ENCODE assay signal across 1 cellular context in the genomic region with DNA sequence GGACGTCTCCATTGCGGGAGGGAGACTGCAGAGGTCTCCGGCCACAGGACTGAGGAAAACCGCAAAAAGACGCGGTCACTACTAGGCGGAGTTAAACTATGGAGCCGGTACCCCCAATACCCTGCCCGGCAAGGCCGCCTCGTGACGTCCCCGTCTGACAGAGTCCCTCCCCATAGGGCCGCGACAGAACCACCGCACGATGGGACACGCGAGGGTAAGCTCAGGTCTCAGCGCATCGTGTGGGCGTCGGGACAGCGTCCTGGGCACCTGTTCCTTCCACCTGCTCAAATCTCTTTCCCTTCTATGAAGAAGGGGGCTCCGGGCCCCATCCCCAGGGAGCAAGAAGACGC.
A peak's percentile ranks its signal among the peaks of the same experiment; 100 is the strongest.
TF ChIP-seq lines count a peak whose summit lies in the region.

No MANE protein-coding gene starts in this region.

TF ChIP-seq in K562, 482 proteins besides CTCF, POLR2A, EP300 and RAD21 (continued from another document and continues in another):
- TF ChIP-seq, protein P1, sequence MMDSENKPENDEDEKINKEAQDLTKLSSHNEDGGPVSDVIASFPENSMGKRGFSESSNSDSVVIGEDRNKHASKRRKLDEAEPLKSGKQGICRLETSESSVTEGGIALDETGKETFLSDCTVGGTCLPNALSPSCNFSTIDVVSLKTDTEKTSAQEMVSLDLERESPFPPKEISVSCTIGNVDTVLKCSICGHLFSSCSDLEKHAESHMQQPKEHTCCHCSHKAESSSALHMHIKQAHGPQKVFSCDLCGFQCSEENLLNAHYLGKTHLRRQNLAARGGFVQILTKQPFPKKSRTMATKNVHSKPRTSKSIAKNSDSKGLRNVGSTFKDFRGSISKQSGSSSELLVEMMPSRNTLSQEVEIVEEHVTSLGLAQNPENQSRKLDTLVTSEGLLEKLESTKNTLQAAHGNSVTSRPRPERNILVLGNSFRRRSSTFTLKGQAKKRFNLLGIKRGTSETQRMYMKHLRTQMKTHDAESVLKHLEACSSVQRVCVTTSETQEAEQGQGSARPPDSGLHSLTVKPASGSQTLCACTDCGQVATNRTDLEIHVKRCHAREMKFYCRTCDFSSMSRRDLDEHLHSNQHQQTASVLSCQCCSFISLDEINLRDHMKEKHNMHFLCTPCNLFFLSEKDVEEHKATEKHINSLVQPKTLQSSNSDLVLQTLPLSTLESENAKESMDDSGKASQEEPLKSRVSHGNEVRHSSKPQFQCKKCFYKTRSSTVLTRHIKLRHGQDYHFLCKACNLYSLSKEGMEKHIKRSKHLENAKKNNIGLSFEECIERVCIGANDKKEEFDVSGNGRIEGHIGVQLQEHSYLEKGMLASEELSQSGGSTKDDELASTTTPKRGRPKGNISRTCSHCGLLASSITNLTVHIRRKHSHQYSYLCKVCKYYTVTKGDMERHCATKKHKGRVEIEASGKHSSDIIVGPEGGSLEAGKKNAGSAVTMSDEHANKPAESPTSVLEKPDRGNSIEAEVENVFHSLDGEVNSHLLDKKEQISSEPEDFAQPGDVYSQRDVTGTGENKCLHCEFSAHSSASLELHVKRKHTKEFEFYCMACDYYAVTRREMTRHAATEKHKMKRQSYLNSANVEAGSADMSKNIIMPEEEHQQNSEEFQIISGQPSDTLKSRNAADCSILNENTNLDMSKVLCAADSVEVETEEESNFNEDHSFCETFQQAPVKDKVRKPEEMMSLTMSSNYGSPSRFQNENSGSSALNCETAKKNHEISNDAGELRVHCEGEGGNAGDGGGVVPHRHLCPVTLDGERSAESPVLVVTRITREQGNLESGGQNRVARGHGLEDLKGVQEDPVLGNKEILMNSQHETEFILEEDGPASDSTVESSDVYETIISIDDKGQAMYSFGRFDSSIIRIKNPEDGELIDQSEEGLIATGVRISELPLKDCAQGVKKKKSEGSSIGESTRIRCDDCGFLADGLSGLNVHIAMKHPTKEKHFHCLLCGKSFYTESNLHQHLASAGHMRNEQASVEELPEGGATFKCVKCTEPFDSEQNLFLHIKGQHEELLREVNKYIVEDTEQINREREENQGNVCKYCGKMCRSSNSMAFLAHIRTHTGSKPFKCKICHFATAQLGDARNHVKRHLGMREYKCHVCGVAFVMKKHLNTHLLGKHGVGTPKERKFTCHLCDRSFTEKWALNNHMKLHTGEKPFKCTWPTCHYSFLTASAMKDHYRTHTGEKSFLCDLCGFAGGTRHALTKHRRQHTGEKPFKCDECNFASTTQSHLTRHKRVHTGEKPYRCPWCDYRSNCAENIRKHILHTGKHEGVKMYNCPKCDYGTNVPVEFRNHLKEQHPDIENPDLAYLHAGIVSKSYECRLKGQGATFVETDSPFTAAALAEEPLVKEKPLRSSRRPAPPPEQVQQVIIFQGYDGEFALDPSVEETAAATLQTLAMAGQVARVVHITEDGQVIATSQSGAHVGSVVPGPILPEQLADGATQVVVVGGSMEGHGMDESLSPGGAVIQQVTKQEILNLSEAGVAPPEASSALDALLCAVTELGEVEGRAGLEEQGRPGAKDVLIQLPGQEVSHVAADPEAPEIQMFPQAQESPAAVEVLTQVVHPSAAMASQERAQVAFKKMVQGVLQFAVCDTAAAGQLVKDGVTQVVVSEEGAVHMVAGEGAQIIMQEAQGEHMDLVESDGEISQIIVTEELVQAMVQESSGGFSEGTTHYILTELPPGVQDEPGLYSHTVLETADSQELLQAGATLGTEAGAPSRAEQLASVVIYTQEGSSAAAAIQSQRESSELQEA (IDR thresholded peaks at IDR 0.05; ENCODE audit: low read depth), result 0 out of 2 replicates have a peak, but pooled peaks have one; percentile 47
- no peak for TF ChIP-seq MAFG (tag; conservative IDR thresholded peaks at IDR 0.05)
- TF ChIP-seq SREBF1 (IDR thresholded peaks at IDR 0.05; ENCODE audit: borderline replicate concordance, low read depth, low read length), result no peak
- TF ChIP-seq ZNF780A (CRISPR knock-in tag; IDR thresholded peaks at IDR 0.05), result no peak
- TF ChIP-seq SRSF3 (IDR thresholded peaks at IDR 0.05; ENCODE audit: insufficient read depth, low read length), result no peak
- no peak for TF ChIP-seq DPF2 (IDR thresholded peaks at IDR 0.05)
- TF ChIP-seq MXI1 (IDR thresholded peaks at IDR 0.05; ENCODE audit: low read depth, low read length), result no peak
- no peak for TF ChIP-seq ZNF253 (CRISPR knock-in tag; conservative IDR thresholded peaks at IDR 0.05)
- no peak for TF ChIP-seq HDAC3 (IDR thresholded peaks at IDR 0.05; ENCODE audit: borderline replicate concordance, partially characterized antibody)
- TF ChIP-seq RNF2 (IDR thresholded peaks at IDR 0.05), result no peak
- no peak for TF ChIP-seq ZBTB7A (IDR thresholded peaks at IDR 0.05; ENCODE audit: borderline replicate concordance, control insufficient read depth, low read depth, low read length)
- TF ChIP-seq, protein P2, sequence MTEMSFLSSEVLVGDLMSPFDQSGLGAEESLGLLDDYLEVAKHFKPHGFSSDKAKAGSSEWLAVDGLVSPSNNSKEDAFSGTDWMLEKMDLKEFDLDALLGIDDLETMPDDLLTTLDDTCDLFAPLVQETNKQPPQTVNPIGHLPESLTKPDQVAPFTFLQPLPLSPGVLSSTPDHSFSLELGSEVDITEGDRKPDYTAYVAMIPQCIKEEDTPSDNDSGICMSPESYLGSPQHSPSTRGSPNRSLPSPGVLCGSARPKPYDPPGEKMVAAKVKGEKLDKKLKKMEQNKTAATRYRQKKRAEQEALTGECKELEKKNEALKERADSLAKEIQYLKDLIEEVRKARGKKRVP (CRISPR knock-in tag; IDR thresholded peaks at IDR 0.05), result no peak
- TF ChIP-seq CTBP1 (IDR thresholded peaks at IDR 0.05; ENCODE audit: borderline replicate concordance), result no peak
- no peak for TF ChIP-seq FOXM1 (IDR thresholded peaks at IDR 0.05; ENCODE audit: low read depth)
- TF ChIP-seq FOXM1 (CRISPR knock-in tag; IDR thresholded peaks at IDR 0.05; ENCODE audit: low read depth), result no peak
- TF ChIP-seq JUNB (CRISPR knock-in tag; conservative IDR thresholded peaks at IDR 0.05), result no peak
- TF ChIP-seq, protein P3, sequence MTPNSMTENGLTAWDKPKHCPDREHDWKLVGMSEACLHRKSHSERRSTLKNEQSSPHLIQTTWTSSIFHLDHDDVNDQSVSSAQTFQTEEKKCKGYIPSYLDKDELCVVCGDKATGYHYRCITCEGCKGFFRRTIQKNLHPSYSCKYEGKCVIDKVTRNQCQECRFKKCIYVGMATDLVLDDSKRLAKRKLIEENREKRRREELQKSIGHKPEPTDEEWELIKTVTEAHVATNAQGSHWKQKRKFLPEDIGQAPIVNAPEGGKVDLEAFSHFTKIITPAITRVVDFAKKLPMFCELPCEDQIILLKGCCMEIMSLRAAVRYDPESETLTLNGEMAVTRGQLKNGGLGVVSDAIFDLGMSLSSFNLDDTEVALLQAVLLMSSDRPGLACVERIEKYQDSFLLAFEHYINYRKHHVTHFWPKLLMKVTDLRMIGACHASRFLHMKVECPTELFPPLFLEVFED (CRISPR knock-in tag; conservative IDR thresholded peaks at IDR 0.05), result 0 out of 2 replicates have a peak, but pooled peaks have one; percentile 37
- TF ChIP-seq PCBP2 (IDR thresholded peaks at IDR 0.05; ENCODE audit: low read depth, low read length, poor library complexity, severe bottlenecking), result no peak
- TF ChIP-seq, protein P4, sequence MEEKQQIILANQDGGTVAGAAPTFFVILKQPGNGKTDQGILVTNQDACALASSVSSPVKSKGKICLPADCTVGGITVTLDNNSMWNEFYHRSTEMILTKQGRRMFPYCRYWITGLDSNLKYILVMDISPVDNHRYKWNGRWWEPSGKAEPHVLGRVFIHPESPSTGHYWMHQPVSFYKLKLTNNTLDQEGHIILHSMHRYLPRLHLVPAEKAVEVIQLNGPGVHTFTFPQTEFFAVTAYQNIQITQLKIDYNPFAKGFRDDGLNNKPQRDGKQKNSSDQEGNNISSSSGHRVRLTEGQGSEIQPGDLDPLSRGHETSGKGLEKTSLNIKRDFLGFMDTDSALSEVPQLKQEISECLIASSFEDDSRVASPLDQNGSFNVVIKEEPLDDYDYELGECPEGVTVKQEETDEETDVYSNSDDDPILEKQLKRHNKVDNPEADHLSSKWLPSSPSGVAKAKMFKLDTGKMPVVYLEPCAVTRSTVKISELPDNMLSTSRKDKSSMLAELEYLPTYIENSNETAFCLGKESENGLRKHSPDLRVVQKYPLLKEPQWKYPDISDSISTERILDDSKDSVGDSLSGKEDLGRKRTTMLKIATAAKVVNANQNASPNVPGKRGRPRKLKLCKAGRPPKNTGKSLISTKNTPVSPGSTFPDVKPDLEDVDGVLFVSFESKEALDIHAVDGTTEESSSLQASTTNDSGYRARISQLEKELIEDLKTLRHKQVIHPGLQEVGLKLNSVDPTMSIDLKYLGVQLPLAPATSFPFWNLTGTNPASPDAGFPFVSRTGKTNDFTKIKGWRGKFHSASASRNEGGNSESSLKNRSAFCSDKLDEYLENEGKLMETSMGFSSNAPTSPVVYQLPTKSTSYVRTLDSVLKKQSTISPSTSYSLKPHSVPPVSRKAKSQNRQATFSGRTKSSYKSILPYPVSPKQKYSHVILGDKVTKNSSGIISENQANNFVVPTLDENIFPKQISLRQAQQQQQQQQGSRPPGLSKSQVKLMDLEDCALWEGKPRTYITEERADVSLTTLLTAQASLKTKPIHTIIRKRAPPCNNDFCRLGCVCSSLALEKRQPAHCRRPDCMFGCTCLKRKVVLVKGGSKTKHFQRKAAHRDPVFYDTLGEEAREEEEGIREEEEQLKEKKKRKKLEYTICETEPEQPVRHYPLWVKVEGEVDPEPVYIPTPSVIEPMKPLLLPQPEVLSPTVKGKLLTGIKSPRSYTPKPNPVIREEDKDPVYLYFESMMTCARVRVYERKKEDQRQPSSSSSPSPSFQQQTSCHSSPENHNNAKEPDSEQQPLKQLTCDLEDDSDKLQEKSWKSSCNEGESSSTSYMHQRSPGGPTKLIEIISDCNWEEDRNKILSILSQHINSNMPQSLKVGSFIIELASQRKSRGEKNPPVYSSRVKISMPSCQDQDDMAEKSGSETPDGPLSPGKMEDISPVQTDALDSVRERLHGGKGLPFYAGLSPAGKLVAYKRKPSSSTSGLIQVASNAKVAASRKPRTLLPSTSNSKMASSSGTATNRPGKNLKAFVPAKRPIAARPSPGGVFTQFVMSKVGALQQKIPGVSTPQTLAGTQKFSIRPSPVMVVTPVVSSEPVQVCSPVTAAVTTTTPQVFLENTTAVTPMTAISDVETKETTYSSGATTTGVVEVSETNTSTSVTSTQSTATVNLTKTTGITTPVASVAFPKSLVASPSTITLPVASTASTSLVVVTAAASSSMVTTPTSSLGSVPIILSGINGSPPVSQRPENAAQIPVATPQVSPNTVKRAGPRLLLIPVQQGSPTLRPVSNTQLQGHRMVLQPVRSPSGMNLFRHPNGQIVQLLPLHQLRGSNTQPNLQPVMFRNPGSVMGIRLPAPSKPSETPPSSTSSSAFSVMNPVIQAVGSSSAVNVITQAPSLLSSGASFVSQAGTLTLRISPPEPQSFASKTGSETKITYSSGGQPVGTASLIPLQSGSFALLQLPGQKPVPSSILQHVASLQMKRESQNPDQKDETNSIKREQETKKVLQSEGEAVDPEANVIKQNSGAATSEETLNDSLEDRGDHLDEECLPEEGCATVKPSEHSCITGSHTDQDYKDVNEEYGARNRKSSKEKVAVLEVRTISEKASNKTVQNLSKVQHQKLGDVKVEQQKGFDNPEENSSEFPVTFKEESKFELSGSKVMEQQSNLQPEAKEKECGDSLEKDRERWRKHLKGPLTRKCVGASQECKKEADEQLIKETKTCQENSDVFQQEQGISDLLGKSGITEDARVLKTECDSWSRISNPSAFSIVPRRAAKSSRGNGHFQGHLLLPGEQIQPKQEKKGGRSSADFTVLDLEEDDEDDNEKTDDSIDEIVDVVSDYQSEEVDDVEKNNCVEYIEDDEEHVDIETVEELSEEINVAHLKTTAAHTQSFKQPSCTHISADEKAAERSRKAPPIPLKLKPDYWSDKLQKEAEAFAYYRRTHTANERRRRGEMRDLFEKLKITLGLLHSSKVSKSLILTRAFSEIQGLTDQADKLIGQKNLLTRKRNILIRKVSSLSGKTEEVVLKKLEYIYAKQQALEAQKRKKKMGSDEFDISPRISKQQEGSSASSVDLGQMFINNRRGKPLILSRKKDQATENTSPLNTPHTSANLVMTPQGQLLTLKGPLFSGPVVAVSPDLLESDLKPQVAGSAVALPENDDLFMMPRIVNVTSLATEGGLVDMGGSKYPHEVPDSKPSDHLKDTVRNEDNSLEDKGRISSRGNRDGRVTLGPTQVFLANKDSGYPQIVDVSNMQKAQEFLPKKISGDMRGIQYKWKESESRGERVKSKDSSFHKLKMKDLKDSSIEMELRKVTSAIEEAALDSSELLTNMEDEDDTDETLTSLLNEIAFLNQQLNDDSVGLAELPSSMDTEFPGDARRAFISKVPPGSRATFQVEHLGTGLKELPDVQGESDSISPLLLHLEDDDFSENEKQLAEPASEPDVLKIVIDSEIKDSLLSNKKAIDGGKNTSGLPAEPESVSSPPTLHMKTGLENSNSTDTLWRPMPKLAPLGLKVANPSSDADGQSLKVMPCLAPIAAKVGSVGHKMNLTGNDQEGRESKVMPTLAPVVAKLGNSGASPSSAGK (IDR thresholded peaks at IDR 0.05), result no peak
- no peak for TF ChIP-seq DDX20 (tag; IDR thresholded peaks at IDR 0.05; ENCODE audit: low read depth)
- no peak for TF ChIP-seq HNRNPH1 (optimal IDR thresholded peaks at IDR 0.05; ENCODE audit: low read depth, low read length)
- TF ChIP-seq PRPF4 (IDR thresholded peaks at IDR 0.05; ENCODE audit: insufficient read depth, low read depth, low read length, poor library complexity, severe bottlenecking), result no peak
- TF ChIP-seq, protein P5, sequence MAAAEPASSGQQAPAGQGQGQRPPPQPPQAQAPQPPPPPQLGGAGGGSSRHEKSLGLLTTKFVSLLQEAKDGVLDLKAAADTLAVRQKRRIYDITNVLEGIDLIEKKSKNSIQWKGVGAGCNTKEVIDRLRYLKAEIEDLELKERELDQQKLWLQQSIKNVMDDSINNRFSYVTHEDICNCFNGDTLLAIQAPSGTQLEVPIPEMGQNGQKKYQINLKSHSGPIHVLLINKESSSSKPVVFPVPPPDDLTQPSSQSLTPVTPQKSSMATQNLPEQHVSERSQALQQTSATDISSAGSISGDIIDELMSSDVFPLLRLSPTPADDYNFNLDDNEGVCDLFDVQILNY (CRISPR knock-in tag; IDR thresholded peaks at IDR 0.05), result no peak
- TF ChIP-seq, protein P6, sequence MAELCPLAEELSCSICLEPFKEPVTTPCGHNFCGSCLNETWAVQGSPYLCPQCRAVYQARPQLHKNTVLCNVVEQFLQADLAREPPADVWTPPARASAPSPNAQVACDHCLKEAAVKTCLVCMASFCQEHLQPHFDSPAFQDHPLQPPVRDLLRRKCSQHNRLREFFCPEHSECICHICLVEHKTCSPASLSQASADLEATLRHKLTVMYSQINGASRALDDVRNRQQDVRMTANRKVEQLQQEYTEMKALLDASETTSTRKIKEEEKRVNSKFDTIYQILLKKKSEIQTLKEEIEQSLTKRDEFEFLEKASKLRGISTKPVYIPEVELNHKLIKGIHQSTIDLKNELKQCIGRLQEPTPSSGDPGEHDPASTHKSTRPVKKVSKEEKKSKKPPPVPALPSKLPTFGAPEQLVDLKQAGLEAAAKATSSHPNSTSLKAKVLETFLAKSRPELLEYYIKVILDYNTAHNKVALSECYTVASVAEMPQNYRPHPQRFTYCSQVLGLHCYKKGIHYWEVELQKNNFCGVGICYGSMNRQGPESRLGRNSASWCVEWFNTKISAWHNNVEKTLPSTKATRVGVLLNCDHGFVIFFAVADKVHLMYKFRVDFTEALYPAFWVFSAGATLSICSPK (IDR thresholded peaks at IDR 0.05; ENCODE audit: borderline replicate concordance), result no peak
- no peak for TF ChIP-seq EWSR1 (IDR thresholded peaks at IDR 0.05; ENCODE audit: borderline replicate concordance, low read depth, partially characterized antibody)
- TF ChIP-seq MEF2A (IDR thresholded peaks at IDR 0.05; ENCODE audit: control insufficient read depth, low read depth, low read length), result no peak
- TF ChIP-seq CEBPB (tag; IDR thresholded peaks at IDR 0.05), result no peak
- no peak for TF ChIP-seq POU5F1 (IDR thresholded peaks at IDR 0.05; ENCODE audit: borderline replicate concordance, low read depth, low read length, partially characterized antibody)
